ENCODE assay signal across 8 cellular contexts in genomic region chr17:60142872-60143499, GRCh38. TPM values are rescaled to one million over a fixed set of nuclear protein-coding genes. Genes with fewer than 3 reads are reported as not detected.
DNase-seq lines count a peak whose midpoint lies in the region; ATAC-seq and TF ChIP-seq lines count a peak whose summit lies in the region.

No MANE protein-coding gene starts in this region.

- H3K27ac ChIP-seq in lung (ENCODE audit: low read depth in 1 of 2, low read length in 1 of 2) = peak overlapping the region in 1 of 2 donors; percentile 48

- H3K4me3 ChIP-seq in lung = no peak overlapping the region

- H3K27me3 ChIP-seq in lung (ENCODE audit: control insufficient read depth, insufficient read depth) = no peaks in the 10 kb centered on the region

- H3K4me1 ChIP-seq in lung (ENCODE audit: control insufficient read depth in 2 of 2, insufficient read depth in 2 of 2, low read length in 2 of 2) = peaks cover 0 to 31% of the 10 kb centered on the region in 2 donors

- TF ChIP-seq CTCF in lung (IDR thresholded peaks at IDR 0.05; ENCODE audit: control extremely low read depth, extremely low read depth) = peak; percentile 83

- no peaks in the 10 kb centered on the region for H3K36me3 ChIP-seq in lung (ENCODE audit: control insufficient read depth in 2 of 2, insufficient read depth in 2 of 2, low read length in 2 of 2)

- peaks cover 0 to 3% of the 10 kb centered on the region in 2 donors for H3K9me3 ChIP-seq in lung (ENCODE audit: control insufficient read depth in 2 of 2, insufficient read depth in 1 of 2, low read length in 1 of 2)

- DNase-seq in EL = peak; percentile 92
- DNase-seq in HS-5 (ENCODE audit: low read depth) = peak; percentile 73
- DNase-seq in NCI-H82 treated with DMSO at 0.1 percent for 48 hours (lab: John Stamatoyannopoulos, UW; ENCODE audit: unreplicated experiment) = peak; percentile 92
- peak; percentile 86 to 91 for DNase-seq in activated CD4-positive, alpha-beta T cell treated with anti-CD3 and anti-CD28 coated beads, Interleukin-2, amount 50 U/mL, for 48 hours
- peak; percentile 63 for DNase-seq in effector CD4-positive, alpha-beta T cell
- DNase-seq in lung (ENCODE audit: low spot score) = peak; percentile 83
- DNase-seq in stimulated activated CD4-positive, alpha-beta T cell treated with anti-CD3 and anti-CD28 coated beads, TNF-alpha, amount 100 ng/mL, for 48 hours (ENCODE audit: low read depth in 3 of 3) = peak; percentile 62 to 81 (median 65)

- WGBS in lung, 2 donors = 5 to 7% methylated on average over 10 of the region's 10 CpGs

- ATAC-seq in lung (ENCODE audit: insufficient read depth, low FRiP score) (no peak), GM21367 (IDR thresholded peaks at IDR 0.05; ENCODE audit: unreplicated experiment) (no peak)

RNA-seq across cellular contexts. Expression of gene CA4, which starts 6.8 kb away (rescaled TPM):
- 10 to 100 TPM; 50.0 to 57.3 TPM for total RNA-seq in lung
- 10 to 100 TPM; 57.3 to 57.6 TPM for polyA plus RNA-seq in lung
